In the genomic region with DNA sequence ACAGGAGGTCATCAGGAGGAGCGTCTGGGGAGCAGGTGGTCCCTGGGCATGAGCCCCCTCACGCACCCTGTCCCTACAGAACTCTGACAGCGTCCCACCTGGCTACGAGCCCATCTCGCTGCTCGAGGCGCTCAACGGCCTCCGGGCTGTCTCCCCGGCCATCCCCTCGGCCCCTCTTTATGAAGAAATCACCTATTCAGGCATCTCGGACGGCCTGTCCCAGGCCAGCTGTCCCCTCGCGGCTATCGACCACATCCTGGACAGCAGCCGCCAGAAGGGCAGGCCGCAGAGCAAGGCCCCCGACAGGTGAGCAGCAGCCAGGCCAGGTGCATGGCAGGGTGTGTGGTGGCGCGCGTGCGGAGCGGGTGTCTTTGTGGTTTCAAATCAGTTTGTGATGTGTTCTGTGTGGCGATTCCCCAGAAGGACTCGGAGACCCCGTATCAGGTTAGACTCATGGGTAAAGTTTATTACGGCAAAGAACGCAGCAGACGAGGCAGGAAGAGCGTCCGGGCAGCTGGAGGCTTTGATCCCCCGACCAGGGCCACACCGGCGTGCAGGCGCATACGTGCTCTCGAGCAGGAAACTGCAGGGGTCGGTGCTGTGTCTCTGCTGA, we compare ENCODE assay signal across 1 cellular context.
TF ChIP-seq lines count a peak whose summit lies in the region.

No MANE protein-coding gene starts in this region.

TF ChIP-seq in HepG2, 621 proteins besides CTCF, POLR2A, EP300 and RAD21:
- TF ChIP-seq ZUFSP (CRISPR knock-in tag; IDR thresholded peaks at IDR 0.05; ENCODE audit: borderline replicate concordance): no peak
- TF ChIP-seq AGO2 (optimal IDR thresholded peaks at IDR 0.05; ENCODE audit: low read depth, low read length): peak; percentile 40
- no peak for TF ChIP-seq ZC3H13 (CRISPR knock-in tag; IDR thresholded peaks at IDR 0.05)
- 0 out of 2 replicates have a peak, but pooled peaks have one; percentile 7 for TF ChIP-seq RBFOX2 (IDR thresholded peaks at IDR 0.05; ENCODE audit: low read depth, low read length)
